ENCODE assay signal across 13 cellular contexts in genomic region chrX:109347618-109348017, GRCh38.
DNase-seq lines count a peak whose midpoint lies in the region; ATAC-seq and TF ChIP-seq lines count a peak whose summit lies in the region.
"Had no signal": no experiment of that assay in that cellular context is flagged by ENCODE, and none has a peak within 500 bp of the region (broad histone marks: within the 10 kb centered on the region; RNA-seq: fewer than 3 reads in every experiment).

No MANE protein-coding gene starts in this region.

- no peak overlapping the region for H3K27ac Mint-ChIP-seq in activated CD8-positive, alpha-beta T cell treated with anti-CD3 and anti-CD28 coated beads for 36 hours
- H3K27ac Mint-ChIP-seq in activated CD8-positive, alpha-beta T cell treated with anti-CD3 and anti-CD28 coated beads, Interleukin-2, amount 10 ng/mL, durations not matched to agents 7 days and 5 days: no peak overlapping the region

- H3K9me3 Mint-ChIP-seq in activated CD8-positive, alpha-beta T cell treated with anti-CD3 and anti-CD28 coated beads for 36 hours: no peaks in the 10 kb centered on the region
- H3K9me3 Mint-ChIP-seq in activated CD8-positive, alpha-beta T cell treated with anti-CD3 and anti-CD28 coated beads, Interleukin-2, amount 10 ng/mL, durations not matched to agents 7 days and 5 days (ENCODE audit: insufficient read depth): no peaks in the 10 kb centered on the region

- no peaks in the 10 kb centered on the region for H3K4me1 Mint-ChIP-seq in activated CD8-positive, alpha-beta T cell treated with anti-CD3 and anti-CD28 coated beads for 36 hours (ENCODE audit: low read depth)
- no peaks in the 10 kb centered on the region for H3K4me1 Mint-ChIP-seq in activated CD8-positive, alpha-beta T cell treated with anti-CD3 and anti-CD28 coated beads, Interleukin-2, amount 10 ng/mL, durations not matched to agents 7 days and 5 days (ENCODE audit: low read depth)

- no peak for TF ChIP-seq POLR2A in Peyer's patch (IDR thresholded peaks at IDR 0.05)

- no peaks in the 10 kb centered on the region for H3K36me3 Mint-ChIP-seq in activated CD8-positive, alpha-beta T cell treated with anti-CD3 and anti-CD28 coated beads for 36 hours (ENCODE audit: low read depth)
- H3K36me3 Mint-ChIP-seq in activated CD8-positive, alpha-beta T cell treated with anti-CD3 and anti-CD28 coated beads, Interleukin-2, amount 10 ng/mL, durations not matched to agents 7 days and 5 days (ENCODE audit: low read depth): no peaks in the 10 kb centered on the region

- H3K36me3 ChIP-seq in SJSA1: no peaks in the 10 kb centered on the region
- H3K36me3 ChIP-seq in SJCRH30: no peaks in the 10 kb centered on the region
- no peaks in the 10 kb centered on the region for H3K36me3 ChIP-seq in Peyer's patch
- H3K36me3 ChIP-seq: tibial nerve had no signal

- POLR2A ChIA-PET in activated CD8-positive, alpha-beta T cell treated with anti-CD3 and anti-CD28 coated beads for 36 hours (lab: Charles Lee): no interaction called here
- POLR2A ChIA-PET in activated CD8-positive, alpha-beta T cell treated with anti-CD3 and anti-CD28 coated beads, Interleukin-2, amount 10 ng/mL, durations not matched to agents 7 days and 5 days (lab: Charles Lee): no interaction called here

- no peak for TF ChIP-seq CTCF in activated CD8-positive, alpha-beta T cell treated with anti-CD3 and anti-CD28 coated beads for 36 hours (IDR thresholded peaks at IDR 0.05)
- no peak for TF ChIP-seq CTCF in Peyer's patch (IDR thresholded peaks at IDR 0.05)

- intact Hi-C loops in activated CD8-positive, alpha-beta T cell treated with anti-CD3 and anti-CD28 coated beads for 36 hours (cut with micrococcal nuclease): no loop called here

- H3K4me1 ChIP-seq in SJSA1 (replicated peaks) (peaks cover 42% of the 10 kb centered on the region), SJCRH30 (no peaks in the 10 kb centered on the region), Peyer's patch (no peaks in the 10 kb centered on the region)

- H3K27me3 Mint-ChIP-seq in activated CD8-positive, alpha-beta T cell treated with anti-CD3 and anti-CD28 coated beads for 36 hours: no peaks in the 10 kb centered on the region
- no peaks in the 10 kb centered on the region for H3K27me3 Mint-ChIP-seq in activated CD8-positive, alpha-beta T cell treated with anti-CD3 and anti-CD28 coated beads, Interleukin-2, amount 10 ng/mL, durations not matched to agents 7 days and 5 days (ENCODE audit: low read depth)

- H3K4me3 Mint-ChIP-seq in activated CD8-positive, alpha-beta T cell treated with anti-CD3 and anti-CD28 coated beads for 36 hours: no peak overlapping the region
- H3K4me3 Mint-ChIP-seq in activated CD8-positive, alpha-beta T cell treated with anti-CD3 and anti-CD28 coated beads, Interleukin-2, amount 10 ng/mL, durations not matched to agents 7 days and 5 days: no peak overlapping the region

- no peaks in the 10 kb centered on the region for H3K9me3 ChIP-seq in SJSA1 (replicated peaks)
- H3K9me3 ChIP-seq in SJCRH30 (replicated peaks): no peaks in the 10 kb centered on the region
- H3K9me3 ChIP-seq in Peyer's patch: no peaks in the 10 kb centered on the region
- H3K9me3 ChIP-seq: tibial nerve had no signal

- peak; percentile 1 for DNase-seq in activated CD8-positive, alpha-beta T cell treated with anti-CD3 and anti-CD28 coated beads for 36 hours
- no peak for DNase-seq in activated CD8-positive, alpha-beta T cell treated with anti-CD3 and anti-CD28 coated beads, Interleukin-2, amount 10 ng/mL, durations not matched to agents 7 days and 5 days
- peak in 1 of 2 experiments; percentile 60 for DNase-seq in SJSA1 (ENCODE audit: low read depth in 1 of 2, low spot score in 2 of 2)
- peak; percentile 81 for DNase-seq in foreskin melanocyte
- peak; percentile 31 for DNase-seq in stromal cell of bone marrow (ENCODE audit: low read depth)
- no peak for DNase-seq in HUDEP-2 (lab: John Stamatoyannopoulos, UW; ENCODE audit: unreplicated experiment in 76 of 76)
- no peak for DNase-seq in SJCRH30
- no peak for DNase-seq in Peyer's patch
- DNase-seq: hypothalamus, NCI-H526, nucleus accumbens, T1000 had no signal

- peak; percentile 53 for ATAC-seq in activated CD8-positive, alpha-beta T cell treated with anti-CD3 and anti-CD28 coated beads for 36 hours
- no peak for ATAC-seq in activated CD8-positive, alpha-beta T cell treated with anti-CD3 and anti-CD28 coated beads, Interleukin-2, amount 10 ng/mL, durations not matched to agents 7 days and 5 days

- H3K27ac ChIP-seq in SJSA1 (peak overlapping the region; percentile 64), SJCRH30 (no peak overlapping the region), Peyer's patch (no peak overlapping the region)
- H3K27ac ChIP-seq: tibial nerve had no signal

- CTCF ChIA-PET in activated CD8-positive, alpha-beta T cell treated with anti-CD3 and anti-CD28 coated beads for 36 hours (lab: Charles Lee): no interaction called here
- CTCF ChIA-PET in activated CD8-positive, alpha-beta T cell treated with anti-CD3 and anti-CD28 coated beads, Interleukin-2, amount 10 ng/mL, durations not matched to agents 7 days and 5 days (lab: Charles Lee): no interaction called here

- H3K4me3 ChIP-seq in SJSA1: no peak overlapping the region
- H3K4me3 ChIP-seq in SJCRH30: no peak overlapping the region
- no peak overlapping the region for H3K4me3 ChIP-seq in Peyer's patch
- H3K4me3 ChIP-seq: tibial nerve had no signal

- H3K27me3 ChIP-seq in SJSA1 (replicated peaks) (no peaks in the 10 kb centered on the region), SJCRH30 (no peaks in the 10 kb centered on the region), Peyer's patch (no peaks in the 10 kb centered on the region)

Comparison
In these comparisons a context has a peak if more than half of its experiments do, and no peak if none do; other contexts are left out.
1. DNase-seq: peak in activated CD8-positive, alpha-beta T cell treated with anti-CD3 and anti-CD28 coated beads for 36 hours (single experiment), foreskin melanocyte (single experiment) and stromal cell of bone marrow (single experiment); none in activated CD8-positive, alpha-beta T cell treated with anti-CD3 and anti-CD28 coated beads, Interleukin-2, amount 10 ng/mL, durations not matched to agents 7 days and 5 days (single experiment), HUDEP-2 (0 of 76), SJCRH30 (0 of 2) and Peyer's patch (0 of 3).